Comparison of ENCODE assay signal across 22 cellular contexts in genomic region chr16:1557576-1557975, GRCh38. TPM values are rescaled to one million over a fixed set of nuclear protein-coding genes. Genes with fewer than 3 reads are reported as not detected.
DNase-seq lines count a peak whose midpoint lies in the region; ATAC-seq and TF ChIP-seq lines count a peak whose summit lies in the region.
"Had no signal": no experiment of that assay in that cellular context is flagged by ENCODE, and none has a peak within 500 bp of the region (broad histone marks: within the 10 kb centered on the region; RNA-seq: fewer than 3 reads in every experiment).

No MANE protein-coding gene starts in this region.

- no peak overlapping the region for H3K4me2 ChIP-seq in trophoblast cell (ENCODE audit: low read length)
- no peak overlapping the region for H3K4me2 ChIP-seq in neuronal stem cell (ENCODE audit: insufficient read depth, low read length, poor library complexity, severe bottlenecking)

- no peak overlapping the region for H3K18ac ChIP-seq in trophoblast cell (ENCODE audit: low read length)
- H3K18ac ChIP-seq in neuronal stem cell (ENCODE audit: low read length) = no peak overlapping the region

- CTCF ChIA-PET in activated CD4-positive, alpha-beta T cell treated with anti-CD3 and anti-CD28 coated beads, Interleukin-2, amount 10 ng/mL, durations not matched to agents 7 days and 5 days (lab: Charles Lee) = interaction anchor here (0.8 kb wide), 1 partner anchor 15 kb away, joined by 3 read pairs; no protein-coding TSS in a partner anchor
- CTCF ChIA-PET in CD4-positive, alpha-beta T cell (lab: Charles Lee) = no interaction called here
- CTCF ChIA-PET in activated CD8-positive, alpha-beta T cell treated with anti-CD3 and anti-CD28 coated beads, Interleukin-2, amount 10 ng/mL, durations not matched to agents 7 days and 5 days (lab: Charles Lee) = interaction anchor here (1.0 kb wide), 1 partner anchor 22 kb away, joined by 3 read pairs; no protein-coding TSS in a partner anchor

- no peak overlapping the region for H4K12ac ChIP-seq in trophoblast cell (ENCODE audit: low read depth, low read length)

- H3K4me3 ChIP-seq in trophoblast cell (ENCODE audit: low read depth, low read length) (no peak overlapping the region), neuronal stem cell (ENCODE audit: low read length in 2 of 2) (no peak overlapping the region)
- H3K4me3 ChIP-seq: GM12878 had no signal

- peaks cover 45% of the 10 kb centered on the region for H3K36me3 Mint-ChIP-seq in activated CD4-positive, alpha-beta T cell treated with anti-CD3 and anti-CD28 coated beads, Interleukin-2, amount 10 ng/mL, durations not matched to agents 7 days and 5 days (ENCODE audit: low read depth)
- H3K36me3 Mint-ChIP-seq in CD4-positive, alpha-beta T cell (ENCODE audit: low read depth) = peaks cover 46% of the 10 kb centered on the region
- H3K36me3 Mint-ChIP-seq in activated CD8-positive, alpha-beta T cell treated with anti-CD3 and anti-CD28 coated beads, Interleukin-2, amount 10 ng/mL, durations not matched to agents 7 days and 5 days (ENCODE audit: low read depth) = peaks cover 34% of the 10 kb centered on the region
- H3K36me3 Mint-ChIP-seq in naive thymus-derived CD8-positive, alpha-beta T cell = peaks cover 0 to 52% (median 6%) of the 10 kb centered on the region in 3 donors

- H3K14ac ChIP-seq in trophoblast cell (ENCODE audit: low read length) (no peak overlapping the region), neuronal stem cell (ENCODE audit: low read length) (no peak overlapping the region)

- H3K27ac ChIP-seq in CD4-positive, alpha-beta T cell (ENCODE audit: low read depth, low read length) = no peak overlapping the region
- H3K27ac ChIP-seq in trophoblast cell (ENCODE audit: low read depth, low read length) (no peak overlapping the region), neuronal stem cell (replicated peaks; ENCODE audit: low read length) (no peak overlapping the region)

- H3K79me1 ChIP-seq in trophoblast cell (ENCODE audit: low read length) = no peaks in the 10 kb centered on the region
- H3K79me1 ChIP-seq in neuronal stem cell (ENCODE audit: low read depth, low read length) = no peaks in the 10 kb centered on the region

- TF ChIP-seq CTCF in CD4-positive, alpha-beta T cell (IDR thresholded peaks at IDR 0.05) = no peak

- no peaks in the 10 kb centered on the region for H3K9me3 ChIP-seq in CD4-positive, alpha-beta T cell (ENCODE audit: control insufficient read depth, low read length)
- peaks cover 6% of the 10 kb centered on the region for H3K9me3 ChIP-seq in trophoblast cell (ENCODE audit: insufficient read depth, low read depth, low read length)
- H3K9me3 ChIP-seq in neuronal stem cell (replicated peaks in 1 of 2; ENCODE audit: control insufficient read depth in 2 of 2, insufficient read depth in 1 of 2, low read depth in 1 of 2, low read length in 2 of 2) = no peaks in the 10 kb centered on the region
- H3K9me3 ChIP-seq: BE2C had no signal

- H3K27me3 Mint-ChIP-seq in activated CD4-positive, alpha-beta T cell treated with anti-CD3 and anti-CD28 coated beads, Interleukin-2, amount 10 ng/mL, durations not matched to agents 7 days and 5 days = no peaks in the 10 kb centered on the region
- no peaks in the 10 kb centered on the region for H3K27me3 Mint-ChIP-seq in CD4-positive, alpha-beta T cell
- no peaks in the 10 kb centered on the region for H3K27me3 Mint-ChIP-seq in activated CD8-positive, alpha-beta T cell treated with anti-CD3 and anti-CD28 coated beads, Interleukin-2, amount 10 ng/mL, durations not matched to agents 7 days and 5 days (ENCODE audit: low read depth)
- no peaks in the 10 kb centered on the region for H3K27me3 Mint-ChIP-seq in naive thymus-derived CD8-positive, alpha-beta T cell
- H3K27me3 Mint-ChIP-seq: CD4-positive, CD25-positive, alpha-beta regulatory T cell had no signal

- H2BK120ac ChIP-seq in trophoblast cell (ENCODE audit: insufficient read depth, low read length, poor library complexity) = no peak overlapping the region
- no peak overlapping the region for H2BK120ac ChIP-seq in neuronal stem cell (ENCODE audit: low read depth, low read length)

- H2AFZ ChIP-seq in trophoblast cell (ENCODE audit: insufficient read depth, low read length, poor library complexity) (no peak overlapping the region), neuronal stem cell (ENCODE audit: low read length) (no peak overlapping the region)

- no peaks in the 10 kb centered on the region for H3K9me3 Mint-ChIP-seq in activated CD4-positive, alpha-beta T cell treated with anti-CD3 and anti-CD28 coated beads, Interleukin-2, amount 10 ng/mL, durations not matched to agents 7 days and 5 days
- H3K9me3 Mint-ChIP-seq in CD4-positive, alpha-beta T cell = no peaks in the 10 kb centered on the region
- H3K9me3 Mint-ChIP-seq in activated CD8-positive, alpha-beta T cell treated with anti-CD3 and anti-CD28 coated beads, Interleukin-2, amount 10 ng/mL, durations not matched to agents 7 days and 5 days (ENCODE audit: insufficient read depth) = no peaks in the 10 kb centered on the region
- H3K9me3 Mint-ChIP-seq in naive thymus-derived CD8-positive, alpha-beta T cell = no peaks in the 10 kb centered on the region

- H2BK5ac ChIP-seq in trophoblast cell (ENCODE audit: low read depth, low read length, poor library complexity) (no peak overlapping the region), neuronal stem cell (ENCODE audit: low read length) (no peak overlapping the region)

- peaks cover 31% of the 10 kb centered on the region for H3K4me1 Mint-ChIP-seq in activated CD4-positive, alpha-beta T cell treated with anti-CD3 and anti-CD28 coated beads, Interleukin-2, amount 10 ng/mL, durations not matched to agents 7 days and 5 days
- peaks cover 56% of the 10 kb centered on the region for H3K4me1 Mint-ChIP-seq in CD4-positive, alpha-beta T cell (ENCODE audit: low read depth)
- H3K4me1 Mint-ChIP-seq in activated CD8-positive, alpha-beta T cell treated with anti-CD3 and anti-CD28 coated beads, Interleukin-2, amount 10 ng/mL, durations not matched to agents 7 days and 5 days (ENCODE audit: low read depth) = peaks cover 30% of the 10 kb centered on the region
- H3K4me1 Mint-ChIP-seq in naive thymus-derived CD8-positive, alpha-beta T cell = peaks cover 28 to 60% (median 45%) of the 10 kb centered on the region in 4 donors

- peaks cover 37 to 47% of the 10 kb centered on the region in 2 experiments for H3K36me3 ChIP-seq in trophoblast cell (ENCODE audit: control insufficient read depth in 1 of 2, insufficient read depth in 2 of 2, low read length in 2 of 2)
- peaks cover 46 to 83% of the 10 kb centered on the region in 2 donors for H3K36me3 ChIP-seq in neuronal stem cell (replicated peaks in 1 of 2; ENCODE audit: control insufficient read depth in 2 of 2, insufficient read depth in 2 of 2, low read length in 2 of 2)

- no peak for DNase-seq in activated CD4-positive, alpha-beta T cell treated with anti-CD3 and anti-CD28 coated beads, Interleukin-2, amount 10 ng/mL, durations not matched to agents 7 days and 5 days
- no peak for DNase-seq in activated CD4-positive, alpha-beta T cell treated with anti-CD3 and anti-CD28 coated beads, Interleukin-2, amount 50 U/mL, for 4 hours
- no peak for DNase-seq in CD4-positive, alpha-beta T cell
- no peak for DNase-seq in activated CD8-positive, alpha-beta T cell treated with anti-CD3 and anti-CD28 coated beads, Interleukin-2, amount 10 ng/mL, durations not matched to agents 7 days and 5 days
- no peak for DNase-seq in naive thymus-derived CD8-positive, alpha-beta T cell
- DNase-seq in trophoblast cell (no peak), neuronal stem cell (ENCODE audit: low spot score) (no peak)
- no peak for DNase-seq in stimulated activated CD4-positive, alpha-beta T cell treated with anti-CD3 and anti-CD28 coated beads, Interleukin-1b, Interleukin-23, amount 100 ng/mL, for 48 hours
- DNase-seq: CD4-positive, CD25-positive, alpha-beta regulatory T cell; DMS53; EL; KBM-7; NCI-H1105; NCI-H1694; NCI-H510A; NCI-H748 treated with DMSO at 0.1 percent for 48 hours had no signal

- peak overlapping the region; percentile 10 for H3K27ac Mint-ChIP-seq in activated CD4-positive, alpha-beta T cell treated with anti-CD3 and anti-CD28 coated beads, Interleukin-2, amount 10 ng/mL, durations not matched to agents 7 days and 5 days
- H3K27ac Mint-ChIP-seq in CD4-positive, alpha-beta T cell = peak overlapping the region; percentile 76
- peak overlapping the region; percentile 32 for H3K27ac Mint-ChIP-seq in activated CD8-positive, alpha-beta T cell treated with anti-CD3 and anti-CD28 coated beads, Interleukin-2, amount 10 ng/mL, durations not matched to agents 7 days and 5 days
- H3K27ac Mint-ChIP-seq in naive thymus-derived CD8-positive, alpha-beta T cell = peak overlapping the region; percentile 40 to 93 (median 78)

- no peaks in the 10 kb centered on the region for H3K27me3 ChIP-seq in CD4-positive, alpha-beta T cell (ENCODE audit: control insufficient read depth, insufficient read depth, low read length)
- H3K27me3 ChIP-seq in trophoblast cell (ENCODE audit: insufficient read depth, low read length) (no peaks in the 10 kb centered on the region), neuronal stem cell (ENCODE audit: control insufficient read depth in 3 of 3, insufficient read depth in 3 of 3, low read depth in 1 of 3, low read length in 3 of 3) (no peaks in the 10 kb centered on the region)
- H3K27me3 ChIP-seq: BE2C had no signal

- POLR2A ChIA-PET in activated CD4-positive, alpha-beta T cell treated with anti-CD3 and anti-CD28 coated beads, Interleukin-2, amount 10 ng/mL, durations not matched to agents 7 days and 5 days (lab: Charles Lee) = no interaction called here
- POLR2A ChIA-PET in CD4-positive, alpha-beta T cell (lab: Charles Lee) = interaction anchor here (1.0 to 1.6 kb wide), 2 partner anchors 35 to 65 kb away, joined by 4 to 8 read pairs; partner anchors contain the start of gene TELO2
- POLR2A ChIA-PET in activated CD8-positive, alpha-beta T cell treated with anti-CD3 and anti-CD28 coated beads, Interleukin-2, amount 10 ng/mL, durations not matched to agents 7 days and 5 days (lab: Charles Lee) = no interaction called here
- POLR2A ChIA-PET in naive thymus-derived CD8-positive, alpha-beta T cell (lab: Charles Lee) = interaction anchor here (1.1 to 8.1 kb wide), 5 partner anchors 8 to 20 kb away, joined by 3 to 103 read pairs (median 4); partner anchors contain the start of gene TMEM204

- no peak overlapping the region for H3K4me3 Mint-ChIP-seq in activated CD4-positive, alpha-beta T cell treated with anti-CD3 and anti-CD28 coated beads, Interleukin-2, amount 10 ng/mL, durations not matched to agents 7 days and 5 days
- no peak overlapping the region for H3K4me3 Mint-ChIP-seq in CD4-positive, alpha-beta T cell
- no peak overlapping the region for H3K4me3 Mint-ChIP-seq in activated CD8-positive, alpha-beta T cell treated with anti-CD3 and anti-CD28 coated beads, Interleukin-2, amount 10 ng/mL, durations not matched to agents 7 days and 5 days
- H3K4me3 Mint-ChIP-seq in naive thymus-derived CD8-positive, alpha-beta T cell = no peak overlapping the region
- H3K4me3 Mint-ChIP-seq: CD4-positive, CD25-positive, alpha-beta regulatory T cell had no signal

- H3K23ac ChIP-seq in trophoblast cell (ENCODE audit: low read length) = no peak overlapping the region
- H3K23ac ChIP-seq in neuronal stem cell (ENCODE audit: low read depth, low read length, poor library complexity) = no peak overlapping the region

- WGBS in trophoblast cell (ENCODE audit: extremely low coverage, insufficient coverage, insufficient read length) = no CpG with 5 or more reads among the region's 11 CpGs
- WGBS in neuronal stem cell (ENCODE audit: extremely low coverage in 2 of 2, insufficient read length in 2 of 2, insufficient replicate concordance in 1 of 2), 2 donors = no CpG with 5 or more reads among the region's 11 CpGs

- no peak for ATAC-seq in CD4-positive, alpha-beta T cell (ENCODE audit: poor library complexity)
- ATAC-seq in activated CD8-positive, alpha-beta T cell treated with anti-CD3 and anti-CD28 coated beads, Interleukin-2, amount 10 ng/mL, durations not matched to agents 7 days and 5 days = no peak
- no peak for ATAC-seq in naive thymus-derived CD8-positive, alpha-beta T cell
- ATAC-seq: GM12878, Right ventricle myocardium inferior had no signal

- no peak overlapping the region for H4K8ac ChIP-seq in trophoblast cell (ENCODE audit: low read depth, low read length)
- H4K8ac ChIP-seq in neuronal stem cell (ENCODE audit: low read depth, low read length) = no peak overlapping the region

- intact Hi-C loops in CD4-positive, alpha-beta T cell (cut with DNase I, micrococcal nuclease) = no loop called here

- H2BK12ac ChIP-seq in trophoblast cell (ENCODE audit: low read length) (no peak overlapping the region), neuronal stem cell (ENCODE audit: low read length) (no peak overlapping the region)

- no peak overlapping the region for H2BK15ac ChIP-seq in neuronal stem cell (ENCODE audit: low read length)

- no peaks in the 10 kb centered on the region for H3K79me2 ChIP-seq in trophoblast cell (ENCODE audit: control insufficient read depth, insufficient read depth, low read length, poor library complexity)

- H2AK5ac ChIP-seq in trophoblast cell (ENCODE audit: low read length) (no peak overlapping the region), neuronal stem cell (ENCODE audit: low read depth, low read length) (no peak overlapping the region)

- no peak overlapping the region for H3K9ac ChIP-seq in trophoblast cell (ENCODE audit: low read length)
- H3K9ac ChIP-seq in neuronal stem cell (ENCODE audit: low read depth, low read length, poor library complexity) = no peak overlapping the region

- H4K91ac ChIP-seq in trophoblast cell (ENCODE audit: low read depth, low read length) (no peak overlapping the region), neuronal stem cell (ENCODE audit: low read depth, low read length, poor library complexity) (no peak overlapping the region)

- H3K4ac ChIP-seq in trophoblast cell (ENCODE audit: low read depth, low read length) = no peak overlapping the region
- H3K4ac ChIP-seq in neuronal stem cell (ENCODE audit: low read length) = no peak overlapping the region

- H3K4me1 ChIP-seq in trophoblast cell (ENCODE audit: control insufficient read depth in 1 of 2, insufficient read depth in 2 of 2, low read length in 2 of 2) (no peaks in the 10 kb centered on the region), neuronal stem cell (ENCODE audit: control insufficient read depth in 2 of 2, insufficient read depth in 1 of 2, low read depth in 1 of 2, low read length in 2 of 2) (no peaks in the 10 kb centered on the region)
- H3K4me1 ChIP-seq: BE2C had no signal

RNA-seq across cellular contexts. Expression of gene TMEM204, which starts 24.1 kb away (rescaled TPM):
- total RNA-seq in activated CD4-positive, alpha-beta T cell treated with anti-CD3 and anti-CD28 coated beads, Interleukin-2, amount 10 ng/mL, durations not matched to agents 7 days and 5 days = 10 to 100 TPM; 60.6 to 73.5 TPM
- total RNA-seq in CD4-positive, alpha-beta T cell = 10 to 100 TPM; 20.5 to 22.1 TPM
- total RNA-seq in activated CD8-positive, alpha-beta T cell treated with anti-CD3 and anti-CD28 coated beads, Interleukin-2, amount 10 ng/mL, durations not matched to agents 7 days and 5 days = 10 to 100 TPM; 35.1 to 35.6 TPM
- total RNA-seq in naive thymus-derived CD8-positive, alpha-beta T cell = 100 to 1,000 TPM; 186 to 196 TPM
- 100 to 1,000 TPM in 2 of 3 donors, 10 to 100 TPM in 1; 95.9 to 135 (median 125) TPM for polyA plus RNA-seq in naive thymus-derived CD8-positive, alpha-beta T cell
- polyA plus RNA-seq in trophoblast cell (2013) = 9.6 and 10.8 TPM in 2 replicates
- not detected for polyA plus RNA-seq in neuronal stem cell (2013, experiment 1 of 2)
- polyA plus RNA-seq in neuronal stem cell (2013, experiment 2 of 2) = not detected
- total RNA-seq: A172, H1, OCI-LY7 had no signal
- polyA plus RNA-seq: H1 had no signal

RNA-seq across cellular contexts. Expression of gene IFT140, which starts 54.3 kb away (rescaled TPM):
- 1 to 10 TPM; 9.3 TPM for total RNA-seq in activated CD4-positive, alpha-beta T cell treated with anti-CD3 and anti-CD28 coated beads, Interleukin-2, amount 10 ng/mL, durations not matched to agents 7 days and 5 days
- 1 to 10 TPM; 4.3 to 5.6 TPM for total RNA-seq in CD4-positive, alpha-beta T cell
- total RNA-seq in activated CD8-positive, alpha-beta T cell treated with anti-CD3 and anti-CD28 coated beads, Interleukin-2, amount 10 ng/mL, durations not matched to agents 7 days and 5 days = 10 to 100 TPM; 10.3 to 15.4 TPM
- total RNA-seq in naive thymus-derived CD8-positive, alpha-beta T cell = 10 to 100 TPM; 10.4 to 11.1 TPM
- polyA plus RNA-seq in naive thymus-derived CD8-positive, alpha-beta T cell = 10 to 100 TPM in 2 of 3 donors, 1 to 10 TPM in 1; 4.5 to 21.2 (median 16.8) TPM
- polyA plus RNA-seq in trophoblast cell (2013) = 8.5 and 9.0 TPM in 2 replicates
- polyA plus RNA-seq in neuronal stem cell (2013, experiment 1 of 2) = 29.1 TPM
- polyA plus RNA-seq in neuronal stem cell (2013, experiment 2 of 2) = 29.5 TPM

RNA-seq across cellular contexts. Expression of gene CRAMP1, which starts 54.6 kb away (rescaled TPM):
- total RNA-seq in activated CD4-positive, alpha-beta T cell treated with anti-CD3 and anti-CD28 coated beads, Interleukin-2, amount 10 ng/mL, durations not matched to agents 7 days and 5 days = 10 to 100 TPM; 25.6 to 27.4 TPM
- total RNA-seq in CD4-positive, alpha-beta T cell = 10 to 100 TPM; 14.1 to 15.2 TPM
- total RNA-seq in activated CD8-positive, alpha-beta T cell treated with anti-CD3 and anti-CD28 coated beads, Interleukin-2, amount 10 ng/mL, durations not matched to agents 7 days and 5 days = 10 to 100 TPM; 23.9 to 25.2 TPM
- 10 to 100 TPM; 24.4 to 25.4 TPM for total RNA-seq in naive thymus-derived CD8-positive, alpha-beta T cell
- 1 to 10 TPM; 1.3 to 3.1 (median 1.9) TPM for polyA plus RNA-seq in naive thymus-derived CD8-positive, alpha-beta T cell
- 12.5 and 12.7 TPM in 2 replicates for polyA plus RNA-seq in trophoblast cell (2013)
- 11.9 TPM for polyA plus RNA-seq in neuronal stem cell (2013, experiment 1 of 2)
- polyA plus RNA-seq in neuronal stem cell (2013, experiment 2 of 2) = 12.3 TPM

Comparison
In these comparisons a context has a peak if more than half of its experiments do, and no peak if none do; other contexts are left out.
1. H3K27ac Mint-ChIP-seq: peak in every context shown above with its lines; median percentile 78 in naive thymus-derived CD8-positive, alpha-beta T cell; 76 in CD4-positive, alpha-beta T cell; 32 in activated CD8-positive, alpha-beta T cell treated with anti-CD3 and anti-CD28 coated beads, Interleukin-2, amount 10 ng/mL, durations not matched to agents 7 days and 5 days; 10 in activated CD4-positive, alpha-beta T cell treated with anti-CD3 and anti-CD28 coated beads, Interleukin-2, amount 10 ng/mL, durations not matched to agents 7 days and 5 days.
2. POLR2A ChIA-PET loops: an anchor here in CD4-positive, alpha-beta T cell (1.0 to 1.6 kb wide) and naive thymus-derived CD8-positive, alpha-beta T cell (1.1 to 8.1 kb wide); none called in activated CD4-positive, alpha-beta T cell treated with anti-CD3 and anti-CD28 coated beads, Interleukin-2, amount 10 ng/mL, durations not matched to agents 7 days and 5 days and activated CD8-positive, alpha-beta T cell treated with anti-CD3 and anti-CD28 coated beads, Interleukin-2, amount 10 ng/mL, durations not matched to agents 7 days and 5 days.